Comparison of ENCODE assay signal across 21 cellular contexts in the genomic region with DNA sequence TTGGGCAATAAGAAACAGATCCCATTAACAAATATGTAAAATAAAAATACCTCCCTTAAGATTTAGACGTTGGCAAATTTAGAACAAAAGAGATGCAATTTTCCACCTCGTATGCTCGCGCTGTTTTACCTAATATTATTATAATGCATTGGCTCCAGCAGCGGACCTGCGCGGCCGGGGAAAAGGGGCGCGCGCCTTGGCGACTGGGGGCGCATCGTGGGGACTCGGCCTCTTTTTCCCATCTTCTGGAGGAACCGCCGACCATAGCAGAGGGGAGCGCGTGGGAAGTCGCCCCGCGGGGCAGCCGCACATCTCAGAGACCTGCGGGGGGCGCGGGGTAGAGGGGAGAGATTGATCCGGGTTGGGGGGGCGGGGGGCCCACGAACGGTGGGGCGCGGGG.
DNase-seq lines count a peak whose midpoint lies in the region; ATAC-seq, FAIRE-seq and TF ChIP-seq lines count a peak whose summit lies in the region.
"Had no signal": no experiment of that assay in that cellular context is flagged by ENCODE, and none has a peak within 500 bp of the region (broad histone marks: within the 10 kb centered on the region; RNA-seq: fewer than 3 reads in every experiment).

No MANE protein-coding gene starts in this region.

- CTCF ChIA-PET in endothelial cell of umbilical vein (lab: Charles Lee): no interaction called here

- DNase-seq in GM23338 (ENCODE audit: low spot score) (no peak), H7 (peak; percentile 58), endothelial cell of umbilical vein (ENCODE audit: low read depth, low spot score) (no peak), SW480 (ENCODE audit: low spot score) (no peak), 8988T (no peak)
- no peak for DNase-seq in activated naive CD4-positive, alpha-beta T cell treated with Interleukin-2 at 50 U/mL for 16 hours
- DNase-seq: AML-193; Caco-2; Calu3; CD4-positive, alpha-beta T cell; CD8-positive, alpha-beta T cell; DMS79 treated with DMSO at 0.1 percent for 48 hours; GF-D8 had no signal

- H3K36me3 ChIP-seq in GM23338 (ENCODE audit: insufficient read depth) (no peaks in the 10 kb centered on the region), H7 (replicated peaks; ENCODE audit: control insufficient read depth, insufficient read depth, low read length) (no peaks in the 10 kb centered on the region), endothelial cell of umbilical vein (ENCODE audit: control insufficient read depth in 2 of 2, extremely low read depth in 1 of 2, insufficient read depth in 2 of 2, low read length in 2 of 2) (no peaks in the 10 kb centered on the region)

- no peaks in the 10 kb centered on the region for H3K9me1 ChIP-seq in endothelial cell of umbilical vein (replicated peaks; ENCODE audit: control insufficient read depth, extremely low read depth, insufficient read depth, low read length)

- intact Hi-C loops in endothelial cell of umbilical vein (cut with micrococcal nuclease): loop anchor here (2.0 to 10.0 kb wide), 3 partner anchors 269 to 1861 kb away; no protein-coding TSS in a partner anchor

- POLR2A ChIA-PET in endothelial cell of umbilical vein (lab: Charles Lee): no interaction called here

- H3K27ac ChIP-seq in GM23338 (ENCODE audit: low read depth): no peak overlapping the region
- H3K27ac ChIP-seq in endothelial cell of umbilical vein (ENCODE audit: insufficient read depth, low read depth, low read length): no peak overlapping the region
- H3K27ac ChIP-seq: A549; BLaER1 treated with 17β-estradiol and CSF1 and Interleukin-3, amounts not matched to agents 10 nM and 100 nM; C4-2B had no signal

- H3K79me2 ChIP-seq in GM23338 (replicated peaks; ENCODE audit: insufficient read depth) (no peaks in the 10 kb centered on the region), endothelial cell of umbilical vein (ENCODE audit: control insufficient read depth, insufficient read depth, low read length) (no peaks in the 10 kb centered on the region)

- H3K9me2 ChIP-seq in GM23338 (ENCODE audit: insufficient read depth): no peaks in the 10 kb centered on the region

- no peaks in the 10 kb centered on the region; the same call in 2 of the 3 replicates for H3K9me3 Mint-ChIP-seq in GM23338
- H3K9me3 Mint-ChIP-seq: CD4-positive, alpha-beta T cell; CD8-positive, alpha-beta T cell had no signal

- peaks cover 12% of the 10 kb centered on the region for H3K27me3 Mint-ChIP-seq in GM23338 (ENCODE audit: insufficient read depth, low read depth, poor library complexity)

- no TSS peak for BruUV-seq in endothelial cell of umbilical vein (replicated peaks; lab: Mats Ljungman, UMichigan)

- H3K27me3 ChIP-seq in GM23338 (ENCODE audit: insufficient read depth) (no peaks in the 10 kb centered on the region), H7 (ENCODE audit: control insufficient read depth, insufficient read depth, low read length) (no peaks in the 10 kb centered on the region), endothelial cell of umbilical vein (ENCODE audit: control insufficient read depth in 2 of 2, insufficient read depth in 2 of 2, low read length in 2 of 2) (peaks cover 2 to 12% of the 10 kb centered on the region in 2 experiments)
- H3K27me3 ChIP-seq: BLaER1 treated with 17β-estradiol and CSF1 and Interleukin-3, amounts not matched to agents 10 nM and 100 nM had no signal

- peaks cover 36% of the 10 kb centered on the region for H3K4me1 Mint-ChIP-seq in GM23338
- H3K4me1 Mint-ChIP-seq: B cell had no signal

- peak overlapping the region; percentile 50 for H3K4me3 Mint-ChIP-seq in GM23338
- H3K4me3 Mint-ChIP-seq: B cell; CD4-positive, alpha-beta T cell; CD8-positive, alpha-beta T cell had no signal

- H3K4me3 ChIP-seq in GM23338 (peak overlapping the region; percentile 57), H7 (ENCODE audit: insufficient read depth, low read depth, low read length) (no peak overlapping the region), endothelial cell of umbilical vein (replicated peaks in 1 of 3; ENCODE audit: insufficient read depth in 1 of 3, low read depth in 1 of 3, low read length in 3 of 3) (no peak overlapping the region)
- H3K4me3 ChIP-seq: A549; BLaER1 treated with 17β-estradiol and CSF1 and Interleukin-3, amounts not matched to agents 10 nM and 100 nM had no signal

- H3F3A ChIP-seq in GM23338 (replicated peaks; ENCODE audit: low read depth): no peaks in the 10 kb centered on the region

- peaks cover 27% of the 10 kb centered on the region for H3K4me1 ChIP-seq in GM23338 (ENCODE audit: insufficient read depth)
- no peaks in the 10 kb centered on the region for H3K4me1 ChIP-seq in endothelial cell of umbilical vein (ENCODE audit: control insufficient read depth, extremely low read depth, insufficient read depth, low read length)
- H3K4me1 ChIP-seq: A549, Caco-2 had no signal

- 0 out of 2 replicates have a peak overlapping the region, but pooled peaks have one; percentile 54 for H2AFZ ChIP-seq in GM23338
- no peak overlapping the region for H2AFZ ChIP-seq in endothelial cell of umbilical vein (ENCODE audit: low read depth, low read length)

- no peak for ATAC-seq in GM23338
- ATAC-seq: A549; CD8-positive, alpha-beta T cell had no signal

- H3K9ac ChIP-seq in endothelial cell of umbilical vein (replicated peaks; ENCODE audit: extremely low read depth, insufficient read depth, low read length): no peak overlapping the region
- H3K9ac ChIP-seq: BLaER1 treated with 17β-estradiol and CSF1 and Interleukin-3, amounts not matched to agents 10 nM and 100 nM had no signal

- H3K9me3 ChIP-seq in endothelial cell of umbilical vein (replicated peaks; ENCODE audit: control insufficient read depth, insufficient read depth, low read length): no peaks in the 10 kb centered on the region
- H3K9me3 ChIP-seq: A549; BLaER1 treated with 17β-estradiol and CSF1 and Interleukin-3, amounts not matched to agents 10 nM and 100 nM; Caco-2 had no signal

- no peak for TF ChIP-seq CTCF in GM23338 (conservative IDR thresholded peaks at IDR 0.05; ENCODE audit: low read depth in 2 of 2)
- TF ChIP-seq CTCF in endothelial cell of umbilical vein (IDR thresholded peaks at IDR 0.05; ENCODE audit: extremely low read depth in 1 of 2, insufficient read depth in 1 of 2, low read depth in 1 of 2, low read length in 2 of 2): no peak

- FAIRE-seq in endothelial cell of umbilical vein (lab: Jason Lieb, UNC): no peak
- FAIRE-seq: A549, D721Med, G401.6, GM12891, GM19239 had no signal

- TF ChIP-seq POLR2A in endothelial cell of umbilical vein (IDR thresholded peaks at IDR 0.05; ENCODE audit: low read depth, low read length): no peak

- dilution Hi-C loops in endothelial cell of umbilical vein (cut with MboI; ENCODE audit: extremely low pct_ligation_motif_present, low sequenced_read_pairs): no loop called here

- no peaks in the 10 kb centered on the region for H3K36me3 Mint-ChIP-seq in GM23338 (ENCODE audit: low read depth)
- H3K36me3 Mint-ChIP-seq: CD8-positive, alpha-beta T cell had no signal

- no peaks in the 10 kb centered on the region for H4K20me1 ChIP-seq in GM23338 (replicated peaks; ENCODE audit: insufficient read depth)
- H4K20me1 ChIP-seq in endothelial cell of umbilical vein (replicated peaks; ENCODE audit: control insufficient read depth, extremely low read depth, insufficient read depth, low read length): no peaks in the 10 kb centered on the region

- H3K4me2 ChIP-seq in GM23338 (peak overlapping the region; percentile 86), endothelial cell of umbilical vein (ENCODE audit: insufficient read depth, low read length) (no peak overlapping the region)
- H3K4me2 ChIP-seq: A549; BLaER1 treated with 17β-estradiol and CSF1 and Interleukin-3, amounts not matched to agents 10 nM and 100 nM had no signal

- no peak overlapping the region for H3K27ac Mint-ChIP-seq in GM23338
- H3K27ac Mint-ChIP-seq: B cell; CD4-positive, alpha-beta T cell; CD8-positive, alpha-beta T cell had no signal

TF ChIP-seq in GM23338, 12 proteins besides CTCF, POLR2A, EP300 and RAD21 (continues in another document):
- no peak for TF ChIP-seq POLR2AphosphoS5 (IDR thresholded peaks at IDR 0.05; ENCODE audit: low read depth)
- no peak for TF ChIP-seq EZH2 (IDR thresholded peaks at IDR 0.05; ENCODE audit: low read depth, unreplicated experiment)
- no peak for TF ChIP-seq STAT1 (IDR thresholded peaks at IDR 0.05; ENCODE audit: unreplicated experiment)
- TF ChIP-seq NANOG (IDR thresholded peaks at IDR 0.05; ENCODE audit: borderline replicate concordance): no peak

TF ChIP-seq in endothelial cell of umbilical vein, 7 proteins besides CTCF, POLR2A, EP300 and RAD21:
- TF ChIP-seq MYC (IDR thresholded peaks at IDR 0.05; ENCODE audit: low read depth, low read length) (no peak), EZH2 (IDR thresholded peaks at IDR 0.05; ENCODE audit: borderline replicate concordance, low read depth, low read length, severe bottlenecking) (peak; percentile 48)
